Comparison of ENCODE assay signal across 8 cellular contexts in genomic region chr20:36745927-36746659, GRCh38. TPM values are rescaled to one million over a fixed set of nuclear protein-coding genes. Genes with fewer than 3 reads are reported as not detected.
A peak's percentile ranks its signal among the peaks of the same experiment; 100 is the strongest.
DNase-seq lines count a peak whose midpoint lies in the region; ATAC-seq, FAIRE-seq and TF ChIP-seq lines count a peak whose summit lies in the region.

TSS of gene NDRG3 (minus strand) at chr20:36746090. CDS start at chr20:36721735, 24,355 bp downstream.

- no peak for FAIRE-seq in D721Med (lab: Jason Lieb, UNC)

- H3K27me3 ChIP-seq in OCI-LY1 (ENCODE audit: insufficient read depth, low read length) (no peaks in the 10 kb centered on the region), mononuclear cell (ENCODE audit: insufficient read depth, low read length) (no peaks in the 10 kb centered on the region)

- H3K36me3 ChIP-seq in OCI-LY1 (ENCODE audit: insufficient read depth, low read length), result peaks cover 6% of the 10 kb centered on the region; the same call in 1 of the 2 replicates

- H4K20me1 ChIP-seq in OCI-LY1 (ENCODE audit: insufficient read depth, low read length), result no peaks in the 10 kb centered on the region

- H3K4me3 ChIP-seq in OCI-LY1 (ENCODE audit: low read depth, low read length, poor library complexity, severe bottlenecking) (peak within 1 kb of the TSS; percentile 85), mononuclear cell (ENCODE audit: low read length) (peak within 1 kb of the TSS; percentile 51)

- no peaks in the 10 kb centered on the region for H3K9me2 ChIP-seq in OCI-LY1 (ENCODE audit: low read depth, low read length)

- TF ChIP-seq CTCF in D721Med (IDR thresholded peaks at IDR 0.05; ENCODE audit: insufficient read depth, missing control alignments) (peak; percentile 6), OCI-LY1 (IDR thresholded peaks at IDR 0.05; ENCODE audit: low read length) (no peak)

- H2AFZ ChIP-seq in OCI-LY1 (ENCODE audit: low read length), result peak within 1 kb of the TSS; percentile 92

- DNase-seq in D721Med (ENCODE audit: insufficient read length, low spot score) (peak; percentile 89), HuH-7 (ENCODE audit: low spot score) (peak; percentile 95), epidermal melanocyte (ENCODE audit: insufficient read length, low spot score) (peak; percentile 98)
- peak; percentile 94 for DNase-seq in activated CD8-positive, alpha-beta memory T cell treated with anti-CD3 and anti-CD28 coated beads, Interleukin-2, amount 50 U/mL, for 48 hours
- DNase-seq in stimulated activated CD8-positive, alpha-beta memory T cell treated with anti-CD3 and anti-CD28 coated beads, Interleukin-4, amount 100 ng/mL, for 1 hour (ENCODE audit: low read depth in 2 of 2, low spot score in 1 of 2), result peak; percentile 77 to 85

- no peaks in the 10 kb centered on the region for H3F3A ChIP-seq in OCI-LY1 (ENCODE audit: insufficient read depth, low read length)

- H3K79me2 ChIP-seq in OCI-LY1 (ENCODE audit: insufficient read depth, low read length), result no peaks in the 10 kb centered on the region

- H3K9ac ChIP-seq in OCI-LY1 (ENCODE audit: low read length), result peak within 1 kb of the TSS; percentile 83

- H3K9me3 ChIP-seq in OCI-LY1 (ENCODE audit: low read length) (no peaks in the 10 kb centered on the region), mononuclear cell (ENCODE audit: low read depth, low read length) (no peaks in the 10 kb centered on the region)

- H3K27ac ChIP-seq in OCI-LY1 (ENCODE audit: low read depth, low read length, poor library complexity, severe bottlenecking), result peak within 1 kb of the TSS; percentile 22

- H3K4me1 ChIP-seq in OCI-LY1 (ENCODE audit: insufficient read depth, low read length, severe bottlenecking) (peaks cover 18% of the 10 kb centered on the region), mononuclear cell (ENCODE audit: insufficient read depth, low read length) (peaks cover 15% of the 10 kb centered on the region)

- peak within 1 kb of the TSS; percentile 97 for H3K4me2 ChIP-seq in OCI-LY1 (ENCODE audit: low read length)

- ATAC-seq in GM21447 (IDR thresholded peaks at IDR 0.05; ENCODE audit: unreplicated experiment), result peak; percentile 91

RNA-seq across cellular contexts. Expression of gene NDRG3, which starts in this region (rescaled TPM):
- 19.0 TPM for total RNA-seq in mononuclear cell

Comparison
In these comparisons a context has a peak if more than half of its experiments do, and no peak if none do; other contexts are left out.
1. Peak in every context shown above with its lines: DNase-seq, ATAC-seq, H3K4me3 ChIP-seq and H3K27ac ChIP-seq.